ENCODE assay signal across 21 cellular contexts in genomic region chr17:8341456-8341855, GRCh38. TPM values are rescaled to one million over a fixed set of nuclear protein-coding genes. Genes with fewer than 3 reads are reported as not detected.
A peak's percentile ranks its signal among the peaks of the same experiment; 100 is the strongest.
DNase-seq lines count a peak whose midpoint lies in the region; ATAC-seq and TF ChIP-seq lines count a peak whose summit lies in the region.
"Had no signal": no experiment of that assay in that cellular context is flagged by ENCODE, and none has a peak within 500 bp of the region (broad histone marks: within the 10 kb centered on the region; RNA-seq: fewer than 3 reads in every experiment).

No MANE protein-coding gene starts in this region.

- H3K9me3 ChIP-seq in HUES64 (ENCODE audit: insufficient read depth, low read depth, low read length), result no peaks in the 10 kb centered on the region
- H3K9me3 ChIP-seq: BLaER1 treated with 17β-estradiol and CSF1 and Interleukin-3, amounts not matched to agents 10 nM and 100 nM; MG63 had no signal

- peaks cover 4% of the 10 kb centered on the region for H3K27me3 Mint-ChIP-seq in endothelial cell (ENCODE audit: unreplicated experiment)

- ATAC-seq in foreskin keratinocyte (no peak), HG03521 (IDR thresholded peaks at IDR 0.05; ENCODE audit: unreplicated experiment) (no peak), HG03378 (IDR thresholded peaks at IDR 0.05; ENCODE audit: unreplicated experiment) (no peak)
- ATAC-seq: Panc1 had no signal

- H3K4me1 Mint-ChIP-seq in endothelial cell (ENCODE audit: unreplicated experiment), result peaks cover 10% of the 10 kb centered on the region

- H3K27me3 ChIP-seq in HUES64 (ENCODE audit: insufficient read depth, low read length) (no peaks in the 10 kb centered on the region), foreskin keratinocyte (peaks cover 25% of the 10 kb centered on the region)

- DNase-seq in ELF-1 (ENCODE audit: low read depth, low spot score), result peak; percentile 62
- no peak for DNase-seq in endothelial cell (ENCODE audit: low spot score)
- peak; percentile 6 for DNase-seq in kidney tubule cell (ENCODE audit: low spot score)
- no peak for DNase-seq in foreskin keratinocyte
- no peak for DNase-seq in cerebellar nuclear complex (lab: John Stamatoyannopoulos, UW)
- DNase-seq: DND-41, HFFc6, IMR-90, Karpas-422, MG63, NCI-H1092 treated with DMSO at 0.1 percent for 48 hours, NCI-H2081 treated with DMSO at 0.1 percent for 48 hours, NCI-H510A, NCI-H82 had no signal

- H3K9ac ChIP-seq in HUES64 (ENCODE audit: low read depth, low read length), result peak overlapping the region; percentile 41; the same call in 1 of the 2 replicates
- H3K9ac ChIP-seq: BLaER1 treated with 17β-estradiol and CSF1 and Interleukin-3, amounts not matched to agents 10 nM and 100 nM had no signal

- no peaks in the 10 kb centered on the region for H3K9me3 Mint-ChIP-seq in endothelial cell (ENCODE audit: unreplicated experiment)
- H3K9me3 Mint-ChIP-seq: HFFc6 had no signal

- H3K27ac ChIP-seq in HUES64 (ENCODE audit: low read depth, low read length), result no peak overlapping the region
- no peak overlapping the region for H3K27ac ChIP-seq in foreskin keratinocyte
- H3K27ac ChIP-seq: BLaER1 treated with 17β-estradiol and CSF1 and Interleukin-3, amounts not matched to agents 10 nM and 100 nM had no signal

- peak overlapping the region; percentile 32 for H3K27ac Mint-ChIP-seq in endothelial cell (ENCODE audit: unreplicated experiment)
- H3K27ac Mint-ChIP-seq: HFFc6 had no signal

- 64% methylated on average over 4 of the region's 4 CpGs for whole genome bisulfite sequencing in HUES64

- H3K4me3 ChIP-seq in HUES64 (ENCODE audit: low read length), result no peak overlapping the region
- H3K4me3 ChIP-seq: BLaER1 treated with 17β-estradiol and CSF1 and Interleukin-3, amounts not matched to agents 10 nM and 100 nM; MG63 had no signal

- H3K4me1 ChIP-seq in HUES64 (ENCODE audit: insufficient read depth, low read length) (peaks cover 20% of the 10 kb centered on the region), foreskin keratinocyte (no peaks in the 10 kb centered on the region)

- TF ChIP-seq CTCF in endothelial cell (IDR thresholded peaks at IDR 0.05; ENCODE audit: unreplicated experiment) (no peak), foreskin keratinocyte (conservative IDR thresholded peaks at IDR 0.05) (no peak)

- no peaks in the 10 kb centered on the region for H3K36me3 Mint-ChIP-seq in endothelial cell (ENCODE audit: low read depth, unreplicated experiment)

- no peak overlapping the region for H3K4me3 Mint-ChIP-seq in endothelial cell (ENCODE audit: unreplicated experiment)
- H3K4me3 Mint-ChIP-seq: HFFc6 had no signal

- H3K36me3 ChIP-seq in HUES64 (ENCODE audit: insufficient read depth, low read length), result no peaks in the 10 kb centered on the region
- H3K36me3 ChIP-seq: BLaER1 treated with 17β-estradiol and CSF1 and Interleukin-3, amounts not matched to agents 10 nM and 100 nM; MG63 had no signal

RNA-seq across cellular contexts. Expression of gene ODF4, which starts 1.8 kb away (rescaled TPM):
- polyA plus RNA-seq in HUES64 (2013, experiment 1 of 2), result not detected
- not detected for polyA plus RNA-seq in HUES64 (2013, experiment 2 of 2)
- not detected for total RNA-seq in endothelial cell (ENCODE audit: unreplicated experiment)
- total RNA-seq in foreskin keratinocyte, result not detected in 2 replicates
- not detected in 2 replicates for polyA plus RNA-seq in foreskin keratinocyte
- total RNA-seq: HFFc6, HT-29, IMR-90, SK-MEL-5 had no signal
- polyA plus RNA-seq: IMR-90 had no signal

RNA-seq across cellular contexts. Expression of gene ARHGEF15, which starts 31.4 kb away (rescaled TPM):
- 0.25 TPM for polyA plus RNA-seq in HUES64 (2013, experiment 1 of 2)
- polyA plus RNA-seq in HUES64 (2013, experiment 2 of 2), result 0.63 TPM
- total RNA-seq in endothelial cell (ENCODE audit: unreplicated experiment), result 113 TPM
- total RNA-seq in foreskin keratinocyte, result not detected in 2 replicates
- not detected in 2 replicates for polyA plus RNA-seq in foreskin keratinocyte
- total RNA-seq: HFFc6, HT-29, IMR-90, SK-MEL-5 had no signal
- polyA plus RNA-seq: IMR-90 had no signal

RNA-seq across cellular contexts. Expression of gene RPL26, which starts 41.5 kb away (rescaled TPM):
- polyA plus RNA-seq in HUES64 (2013, experiment 1 of 2), result 2,163 TPM
- 2,377 TPM for polyA plus RNA-seq in HUES64 (2013, experiment 2 of 2)
- 1,901 TPM for total RNA-seq in endothelial cell (ENCODE audit: unreplicated experiment)
- 2,517 and 2,669 TPM in 2 replicates for total RNA-seq in foreskin keratinocyte
- 3,931 and 3,982 TPM in 2 replicates for polyA plus RNA-seq in foreskin keratinocyte

RNA-seq across cellular contexts. Expression of gene SLC25A35, which starts 46.3 kb away (rescaled TPM):
- 2.1 TPM for polyA plus RNA-seq in HUES64 (2013, experiment 1 of 2)
- polyA plus RNA-seq in HUES64 (2013, experiment 2 of 2), result 2.5 TPM
- total RNA-seq in endothelial cell (ENCODE audit: unreplicated experiment) (6.9 TPM), foreskin keratinocyte (1.4 and 1.8 TPM in 2 replicates)
- polyA plus RNA-seq in foreskin keratinocyte, result 2.7 and 2.8 TPM in 2 replicates

Comparison
In these comparisons a context has a peak if more than half of its experiments do, and no peak if none do; other contexts are left out.
1. DNase-seq: peak in ELF-1 (single experiment) and kidney tubule cell (single experiment); none in endothelial cell (single experiment), foreskin keratinocyte (0 of 2) and cerebellar nuclear complex (0 of 2).
2. RNA of gene ARHGEF15, which starts 31.4 kb away (total RNA-seq): 113 TPM in endothelial cell (single experiment); not detected in foreskin keratinocyte; every median in the first group is over 100 times any median in the second.